9 cellular contexts compared by ENCODE assay signal in genomic region chr2:204019572-204020501, GRCh38.
DNase-seq lines count a peak whose midpoint lies in the region; ATAC-seq and TF ChIP-seq lines count a peak whose summit lies in the region.
"Had no signal": no experiment of that assay in that cellular context is flagged by ENCODE, and none has a peak within 500 bp of the region (broad histone marks: within the 10 kb centered on the region; RNA-seq: fewer than 3 reads in every experiment).

No MANE protein-coding gene starts in this region.

- no peaks in the 10 kb centered on the region for H3K79me2 ChIP-seq in osteoblast (ENCODE audit: insufficient read depth, low read length)

- H3K27ac Mint-ChIP-seq in activated CD8-positive, alpha-beta T cell treated with anti-CD3 and anti-CD28 coated beads for 36 hours = peak overlapping the region; percentile 58
- H3K27ac Mint-ChIP-seq in CD14-positive monocyte = no peak overlapping the region

- H3K36me3 Mint-ChIP-seq in activated CD8-positive, alpha-beta T cell treated with anti-CD3 and anti-CD28 coated beads for 36 hours (ENCODE audit: low read depth) = no peaks in the 10 kb centered on the region
- H3K36me3 Mint-ChIP-seq in CD14-positive monocyte = no peaks in the 10 kb centered on the region

- peak; percentile 79 for DNase-seq in activated CD8-positive, alpha-beta T cell treated with anti-CD3 and anti-CD28 coated beads for 36 hours
- DNase-seq in osteoblast (ENCODE audit: insufficient read length, low spot score, missing footprints) (peak; percentile 43), psoas muscle (no peak), HAP-1 (ENCODE audit: low spot score in 2 of 2) (no peak), DMS79 (lab: John Stamatoyannopoulos, UW) (no peak), CD14-positive monocyte (ENCODE audit: low spot score) (no peak)
- DNase-seq: sigmoid colon had no signal

- no peak overlapping the region for H2AFZ ChIP-seq in osteoblast (ENCODE audit: low read length)

- intact Hi-C loops in activated CD8-positive, alpha-beta T cell treated with anti-CD3 and anti-CD28 coated beads for 36 hours (cut with micrococcal nuclease) = loop anchor here (1.0 to 5.0 kb wide), 2 partner anchors 80 to 87 kb away; no protein-coding TSS in a partner anchor
- intact Hi-C loops in psoas muscle (cut with DNase I) = no loop called here
- intact Hi-C loops in CD14-positive monocyte (cut with micrococcal nuclease) = no loop called here

- in situ Hi-C loops in HAP-1 (cut with MboI; ENCODE audit: low sequenced_read_pairs) = no loop called here

- WGBS in psoas muscle, 3 donors = 89 to 92% (median 91%) methylated on average over 6 of the region's 6 CpGs

- H3K4me3 Mint-ChIP-seq in activated CD8-positive, alpha-beta T cell treated with anti-CD3 and anti-CD28 coated beads for 36 hours = no peak overlapping the region
- H3K4me3 Mint-ChIP-seq in CD14-positive monocyte = no peak overlapping the region

- CTCF ChIA-PET in activated CD8-positive, alpha-beta T cell treated with anti-CD3 and anti-CD28 coated beads for 36 hours (lab: Charles Lee) = interaction anchor here (0.7 kb wide), 1 partner anchor 91 kb away, joined by 3 read pairs; no protein-coding TSS in a partner anchor

- H3K36me3 ChIP-seq in osteoblast (ENCODE audit: insufficient read depth, low read length) = no peaks in the 10 kb centered on the region
- H3K36me3 ChIP-seq in psoas muscle (ENCODE audit: insufficient read depth in 1 of 2, low read depth in 1 of 2) = no peaks in the 10 kb centered on the region
- H3K36me3 ChIP-seq in HAP-1 (replicated peaks) = no peaks in the 10 kb centered on the region
- H3K36me3 ChIP-seq: sigmoid colon had no signal

- H3K4me1 Mint-ChIP-seq in activated CD8-positive, alpha-beta T cell treated with anti-CD3 and anti-CD28 coated beads for 36 hours (ENCODE audit: low read depth) = peaks cover 46% of the 10 kb centered on the region
- no peaks in the 10 kb centered on the region for H3K4me1 Mint-ChIP-seq in CD14-positive monocyte

- POLR2A ChIA-PET in activated CD8-positive, alpha-beta T cell treated with anti-CD3 and anti-CD28 coated beads for 36 hours (lab: Charles Lee) = interaction anchor here (0.6 to 1.8 kb wide), 10 partner anchors 8 to 158 kb away, joined by 3 to 8 read pairs (median 3); no protein-coding TSS in a partner anchor

- ATAC-seq in GM18511 (IDR thresholded peaks at IDR 0.05; ENCODE audit: unreplicated experiment) = peak; percentile 89
- ATAC-seq in HG02763 (IDR thresholded peaks at IDR 0.05; ENCODE audit: unreplicated experiment) = peak; percentile 60
- ATAC-seq in activated CD8-positive, alpha-beta T cell treated with anti-CD3 and anti-CD28 coated beads for 36 hours = peak; percentile 88
- no peak for ATAC-seq in psoas muscle

- H3K27me3 ChIP-seq in osteoblast (ENCODE audit: insufficient read depth, low read length) (peaks cover 13% of the 10 kb centered on the region), psoas muscle (ENCODE audit: insufficient read depth in 3 of 3, low read length in 2 of 3) (no peaks in the 10 kb centered on the region), HAP-1 (ENCODE audit: low read depth) (0 out of 2 replicates have a peak, but pooled peaks cover 8% of the 10 kb centered on the region)
- H3K27me3 ChIP-seq: sigmoid colon had no signal

- no peak for TF ChIP-seq CTCF in activated CD8-positive, alpha-beta T cell treated with anti-CD3 and anti-CD28 coated beads for 36 hours (IDR thresholded peaks at IDR 0.05)
- TF ChIP-seq CTCF in osteoblast (IDR thresholded peaks at IDR 0.05; ENCODE audit: extremely low read depth, low read depth, low read length) (no peak), psoas muscle (IDR thresholded peaks at IDR 0.05) (no peak), CD14-positive monocyte (IDR thresholded peaks at IDR 0.05) (no peak)

- H3K4me1 ChIP-seq in osteoblast (ENCODE audit: insufficient read depth, low read length) (peaks cover 4% of the 10 kb centered on the region), psoas muscle (peaks cover 13% of the 10 kb centered on the region), HAP-1 (no peaks in the 10 kb centered on the region)

- H3K9me3 ChIP-seq in osteoblast (ENCODE audit: low read depth, low read length) = no peaks in the 10 kb centered on the region
- H3K9me3 ChIP-seq in psoas muscle = no peaks in the 10 kb centered on the region
- H3K9me3 ChIP-seq in HAP-1 = no peaks in the 10 kb centered on the region
- H3K9me3 ChIP-seq: sigmoid colon had no signal

- H3K4me2 ChIP-seq in osteoblast (ENCODE audit: insufficient read depth, low read length) = no peak overlapping the region

- H3K4me3 ChIP-seq in osteoblast (ENCODE audit: insufficient read depth, low read length) = no peak overlapping the region
- no peak overlapping the region for H3K4me3 ChIP-seq in psoas muscle
- no peak overlapping the region for H3K4me3 ChIP-seq in HAP-1
- H3K4me3 ChIP-seq: sigmoid colon had no signal

- peaks cover 5% of the 10 kb centered on the region for H3K9me3 Mint-ChIP-seq in activated CD8-positive, alpha-beta T cell treated with anti-CD3 and anti-CD28 coated beads for 36 hours
- H3K9me3 Mint-ChIP-seq in CD14-positive monocyte = peaks cover 0 to 5% (median 0%) of the 10 kb centered on the region in 7 donors

- no peaks in the 10 kb centered on the region for H4K20me1 ChIP-seq in osteoblast (ENCODE audit: insufficient read depth, low read length)

- H3K27me3 Mint-ChIP-seq in activated CD8-positive, alpha-beta T cell treated with anti-CD3 and anti-CD28 coated beads for 36 hours = no peaks in the 10 kb centered on the region
- H3K27me3 Mint-ChIP-seq in CD14-positive monocyte (ENCODE audit: low read depth in 3 of 3) = peaks cover 0 to 2% (median 2%) of the 10 kb centered on the region in 3 donors

- no peak overlapping the region for H3K27ac ChIP-seq in osteoblast (ENCODE audit: low read depth, low read length)
- H3K27ac ChIP-seq in psoas muscle = no peak overlapping the region
- H3K27ac ChIP-seq: sigmoid colon had no signal

Comparison
In these comparisons a context has a peak if more than half of its experiments do, and no peak if none do; other contexts are left out.
1. ATAC-seq: peak in GM18511 (single experiment), HG02763 (single experiment) and activated CD8-positive, alpha-beta T cell treated with anti-CD3 and anti-CD28 coated beads for 36 hours (single experiment); none in psoas muscle (0 of 4).
2. DNase-seq: peak in activated CD8-positive, alpha-beta T cell treated with anti-CD3 and anti-CD28 coated beads for 36 hours (single experiment) and osteoblast (single experiment); none in psoas muscle (0 of 2), HAP-1 (0 of 2), DMS79 (single experiment) and CD14-positive monocyte (single experiment).